1 cellular context compared by ENCODE assay signal in genomic region chr11:128424867-128425285, GRCh38.
TF ChIP-seq lines count a peak whose summit lies in the region.

No MANE protein-coding gene starts in this region.

TF ChIP-seq in HepG2, 621 proteins besides CTCF, POLR2A, EP300 and RAD21 (continued from another document and continues in another):
- TF ChIP-seq PRDM15 (CRISPR knock-in tag; IDR thresholded peaks at IDR 0.05) (peak; percentile 73; the same call in 1 of the 2 replicates), THRA (CRISPR knock-in tag; IDR thresholded peaks at IDR 0.05; ENCODE audit: borderline replicate concordance) (peak; percentile 34; the same call in 1 of the 2 replicates), PAXIP1 (CRISPR knock-in tag; conservative IDR thresholded peaks at IDR 0.05) (peak; percentile 57; the same call in 1 of the 2 replicates), KIAA2018 (CRISPR knock-in tag; IDR thresholded peaks at IDR 0.05; ENCODE audit: borderline replicate concordance) (no peak), PHF8 (CRISPR knock-in tag; IDR thresholded peaks at IDR 0.05) (peak; percentile 23; the same call in 1 of the 2 replicates), ZNF614 (CRISPR knock-in tag; IDR thresholded peaks at IDR 0.05; ENCODE audit: borderline replicate concordance) (no peak), NR2F2 (IDR thresholded peaks at IDR 0.05; ENCODE audit: borderline replicate concordance, low read depth) (0 out of 2 replicates have a peak, but pooled peaks have one; percentile 36), ZNF710 (CRISPR knock-in tag; IDR thresholded peaks at IDR 0.05; ENCODE audit: borderline replicate concordance) (no peak), HNRNPL (IDR thresholded peaks at IDR 0.05; ENCODE audit: low read depth, low read length) (0 out of 2 replicates have a peak, but pooled peaks have one; percentile 36), ZFY (CRISPR knock-in tag; IDR thresholded peaks at IDR 0.05) (peak; percentile 69; the same call in 1 of the 2 replicates), HNF4A (CRISPR knock-in tag; IDR thresholded peaks at IDR 0.05) (peak; percentile 80), RFX1 (IDR thresholded peaks at IDR 0.05) (peak; percentile 85), ZBTB2 (CRISPR knock-in tag; IDR thresholded peaks at IDR 0.05; ENCODE audit: low read depth) (no peak), FOXA3 (CRISPR knock-in tag; IDR thresholded peaks at IDR 0.05) (0 out of 2 replicates have a peak, but pooled peaks have one; percentile 15), MAX (IDR thresholded peaks at IDR 0.05) (0 out of 2 replicates have a peak, but pooled peaks have one; percentile 34), SOX6 (IDR thresholded peaks at IDR 0.05) (no peak), SOX6 (CRISPR knock-in tag; IDR thresholded peaks at IDR 0.05) (peak; percentile 35), PRDM10 (CRISPR knock-in tag; IDR thresholded peaks at IDR 0.05; ENCODE audit: low read depth) (no peak), RFX3 (CRISPR knock-in tag; IDR thresholded peaks at IDR 0.05) (peak; percentile 89), NCOA2 (CRISPR knock-in tag; IDR thresholded peaks at IDR 0.05) (peak; percentile 19; the same call in 1 of the 2 replicates), ZNF629 (CRISPR knock-in tag; conservative IDR thresholded peaks at IDR 0.05) (0 out of 2 replicates have a peak, but pooled peaks have one; percentile 14), NR2F6 (IDR thresholded peaks at IDR 0.05) (peak; percentile 64), NR2F6 (CRISPR knock-in tag; IDR thresholded peaks at IDR 0.05) (peak; percentile 77), RBM39 (IDR thresholded peaks at IDR 0.05; ENCODE audit: low read depth, low read length, poor library complexity, severe bottlenecking) (no peak), CBFB (CRISPR knock-in tag; IDR thresholded peaks at IDR 0.05) (0 out of 2 replicates have a peak, but pooled peaks have one; percentile 27), GATAD2A (CRISPR knock-in tag; IDR thresholded peaks at IDR 0.05) (0 out of 2 replicates have a peak, but pooled peaks have one; percentile 23)
